In the genomic region with DNA sequence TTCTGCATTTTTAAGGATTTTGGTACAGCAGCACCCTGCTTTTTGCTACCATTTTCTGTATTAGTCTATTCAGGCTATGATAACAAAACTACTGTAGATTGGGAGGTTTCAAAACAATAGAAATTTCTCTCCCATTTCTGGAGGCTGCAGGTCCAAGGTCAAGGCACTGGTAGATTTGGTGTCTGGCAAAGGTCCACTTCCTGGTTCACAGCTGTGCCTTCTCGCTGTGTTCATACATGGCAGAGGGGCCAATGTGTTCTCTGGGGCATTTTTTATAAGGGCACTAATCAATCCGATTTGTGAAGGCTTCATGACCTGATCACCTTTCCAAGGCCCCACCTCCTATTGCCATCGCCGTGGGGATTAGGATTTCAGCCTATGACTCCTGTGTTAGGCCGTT, we compare ENCODE assay signal across 22 cellular contexts.
DNase-seq lines count a peak whose midpoint lies in the region; ATAC-seq, FAIRE-seq and TF ChIP-seq lines count a peak whose summit lies in the region.
"Had no signal": no experiment of that assay in that cellular context is flagged by ENCODE, and none has a peak within 500 bp of the region (broad histone marks: within the 10 kb centered on the region; RNA-seq: fewer than 3 reads in every experiment).

No MANE protein-coding gene starts in this region.

- intact Hi-C loops in body of pancreas (cut with DNase I) (no loop called here), pancreas (cut with DNase I) (no loop called here)
- intact Hi-C loops in activated CD8-positive, alpha-beta T cell treated with anti-CD3 and anti-CD28 coated beads for 36 hours (cut with micrococcal nuclease), result no loop called here

- 51 to 55% methylated on average over 2 to 5 of the region's 5 CpGs for WGBS in body of pancreas, 2 donors
- WGBS in pancreas, 2 donors, result 58 to 61% methylated on average over 5 of the region's 5 CpGs

- H3K4me1 Mint-ChIP-seq in activated CD8-positive, alpha-beta T cell treated with anti-CD3 and anti-CD28 coated beads for 36 hours (ENCODE audit: low read depth), result no peaks in the 10 kb centered on the region
- no peaks in the 10 kb centered on the region for H3K4me1 Mint-ChIP-seq in T-helper 17 cell
- H3K4me1 Mint-ChIP-seq: CD14-positive monocyte; CD4-positive, CD25-positive, alpha-beta regulatory T cell; CD8-positive, alpha-beta memory T cell had no signal

- no peak for TF ChIP-seq POLR2A in body of pancreas (IDR thresholded peaks at IDR 0.05)

- ATAC-seq in body of pancreas, result peak; percentile 63
- ATAC-seq in pancreas, result peak; percentile 64 to 92 (median 83)
- no peak for ATAC-seq in activated CD8-positive, alpha-beta T cell treated with anti-CD3 and anti-CD28 coated beads for 36 hours
- no peak for ATAC-seq in T-helper 17 cell

- CTCF ChIA-PET in activated CD8-positive, alpha-beta T cell treated with anti-CD3 and anti-CD28 coated beads for 36 hours (lab: Charles Lee), result no interaction called here

- FAIRE-seq in pancreas (lab: Jason Lieb, UNC), result no peak
- FAIRE-seq: A204.1, G401.6, GM12891, GM19239 had no signal

- no peaks in the 10 kb centered on the region for H3K36me3 Mint-ChIP-seq in activated CD8-positive, alpha-beta T cell treated with anti-CD3 and anti-CD28 coated beads for 36 hours (ENCODE audit: low read depth)
- H3K36me3 Mint-ChIP-seq in T-helper 17 cell (ENCODE audit: low read depth), result no peaks in the 10 kb centered on the region
- H3K36me3 Mint-ChIP-seq: CD14-positive monocyte; CD4-positive, alpha-beta memory T cell; CD4-positive, CD25-positive, alpha-beta regulatory T cell; CD8-positive, alpha-beta memory T cell had no signal

- H3K36me3 ChIP-seq in body of pancreas (replicated peaks in 1 of 2; ENCODE audit: insufficient read depth in 1 of 2, low read depth in 2 of 2), result no peaks in the 10 kb centered on the region
- H3K36me3 ChIP-seq in pancreas, result no peaks in the 10 kb centered on the region
- H3K36me3 ChIP-seq: BE2C, BLaER1 had no signal

- no peak overlapping the region for H3K27ac Mint-ChIP-seq in activated CD8-positive, alpha-beta T cell treated with anti-CD3 and anti-CD28 coated beads for 36 hours
- H3K27ac Mint-ChIP-seq in T-helper 17 cell, result no peak overlapping the region
- H3K27ac Mint-ChIP-seq: CD4-positive, alpha-beta memory T cell; CD4-positive, CD25-positive, alpha-beta regulatory T cell; CD8-positive, alpha-beta memory T cell had no signal

- H3K9me3 Mint-ChIP-seq in activated CD8-positive, alpha-beta T cell treated with anti-CD3 and anti-CD28 coated beads for 36 hours, result peaks cover 15% of the 10 kb centered on the region

- H3K27ac ChIP-seq in body of pancreas (no peak overlapping the region), coronary artery (no peak overlapping the region), pancreas (no peak overlapping the region)
- H3K27ac ChIP-seq: BLaER1 had no signal

- no peak overlapping the region for H3K4me3 Mint-ChIP-seq in activated CD8-positive, alpha-beta T cell treated with anti-CD3 and anti-CD28 coated beads for 36 hours
- H3K4me3 Mint-ChIP-seq in T-helper 17 cell, result no peak overlapping the region
- H3K4me3 Mint-ChIP-seq: CD14-positive monocyte; CD4-positive, alpha-beta memory T cell; CD4-positive, CD25-positive, alpha-beta regulatory T cell; CD8-positive, alpha-beta memory T cell had no signal

- H3K4me1 ChIP-seq in body of pancreas, result peaks cover 5% of the 10 kb centered on the region
- no peaks in the 10 kb centered on the region for H3K4me1 ChIP-seq in pancreas
- H3K4me1 ChIP-seq: BE2C, BLaER1 had no signal

- H3K27me3 ChIP-seq in body of pancreas (no peaks in the 10 kb centered on the region), pancreas (no peaks in the 10 kb centered on the region)
- H3K27me3 ChIP-seq: BE2C, BLaER1 had no signal

- POLR2A ChIA-PET in activated CD8-positive, alpha-beta T cell treated with anti-CD3 and anti-CD28 coated beads for 36 hours (lab: Charles Lee), result no interaction called here

- peaks cover 13% of the 10 kb centered on the region for H3K27me3 Mint-ChIP-seq in activated CD8-positive, alpha-beta T cell treated with anti-CD3 and anti-CD28 coated beads for 36 hours
- peaks cover 20% of the 10 kb centered on the region for H3K27me3 Mint-ChIP-seq in T-helper 17 cell

- peak; percentile 65 to 80 (median 72) for DNase-seq in body of pancreas
- DNase-seq in coronary artery (ENCODE audit: low spot score), result peak; percentile 31
- DNase-seq in pancreas, result peak in 4 of 6 donors; percentile 43 to 72 (median 65)
- no peak for DNase-seq in activated CD8-positive, alpha-beta T cell treated with anti-CD3 and anti-CD28 coated beads for 36 hours
- no peak for DNase-seq in HPDE6-E6E7 (ENCODE audit: extremely low spot score)
- DNase-seq in T-helper 17 cell, result no peak
- DNase-seq: 8988T; ACHN; BE2C; C1 segment of cervical spinal cord; CD4-positive, alpha-beta memory T cell; CD4-positive, CD25-positive, alpha-beta regulatory T cell; CD8-positive, alpha-beta memory T cell; COR-L47; DMS79 treated with DMSO at 0.1 percent for 48 hours; GF-D8 had no signal

- TF ChIP-seq CTCF in body of pancreas (IDR thresholded peaks at IDR 0.05) (no peak), coronary artery (IDR thresholded peaks at IDR 0.05) (no peak), pancreas (IDR thresholded peaks at IDR 0.05) (no peak)
- no peak for TF ChIP-seq CTCF in activated CD8-positive, alpha-beta T cell treated with anti-CD3 and anti-CD28 coated beads for 36 hours (IDR thresholded peaks at IDR 0.05)

- H3K9me3 ChIP-seq in body of pancreas, result no peaks in the 10 kb centered on the region
- H3K9me3 ChIP-seq in pancreas, result no peaks in the 10 kb centered on the region
- no peaks in the 10 kb centered on the region for H3K9me3 ChIP-seq in T-helper 17 cell (ENCODE audit: control insufficient read depth, low read length, poor library complexity, severe bottlenecking)
- H3K9me3 ChIP-seq: BE2C had no signal

- no peak overlapping the region for H3K4me3 ChIP-seq in body of pancreas
- no peak overlapping the region for H3K4me3 ChIP-seq in coronary artery
- H3K4me3 ChIP-seq in pancreas, result no peak overlapping the region
- H3K4me3 ChIP-seq: BLaER1 had no signal

Comparison
In these comparisons a context has a peak if more than half of its experiments do, and no peak if none do; other contexts are left out.
1. ATAC-seq: peak in body of pancreas (single experiment) and pancreas (4 of 4); none in activated CD8-positive, alpha-beta T cell treated with anti-CD3 and anti-CD28 coated beads for 36 hours (single experiment) and T-helper 17 cell (single experiment).
2. DNase-seq: peak in body of pancreas (4 of 4), coronary artery (single experiment) and pancreas (4 of 6); none in activated CD8-positive, alpha-beta T cell treated with anti-CD3 and anti-CD28 coated beads for 36 hours (single experiment), HPDE6-E6E7 (single experiment) and T-helper 17 cell (0 of 3).